In genomic region chr17:76544123-76544915, GRCh38 we compare ENCODE assay signal across 1 cellular context.
TF ChIP-seq lines count a peak whose summit lies in the region.

No MANE protein-coding gene starts in this region.

TF ChIP-seq in H1, 55 proteins besides CTCF, POLR2A, EP300 and RAD21:
- TF ChIP-seq CBX8 (IDR thresholded peaks at IDR 0.05; ENCODE audit: borderline replicate concordance, low read depth, low read length) (no peak), SAP30 (IDR thresholded peaks at IDR 0.05; ENCODE audit: insufficient read depth, insufficient replicate concordance, low read length) (no peak), EGR1 (IDR thresholded peaks at IDR 0.05; ENCODE audit: borderline replicate concordance, low read depth, low read length) (no peak), SP4 (IDR thresholded peaks at IDR 0.05; ENCODE audit: low read length) (no peak), PHF8 (conservative IDR thresholded peaks at IDR 0.05; ENCODE audit: low read depth, low read length) (no peak)
